Comparison of ENCODE assay signal across 15 cellular contexts in the genomic region with DNA sequence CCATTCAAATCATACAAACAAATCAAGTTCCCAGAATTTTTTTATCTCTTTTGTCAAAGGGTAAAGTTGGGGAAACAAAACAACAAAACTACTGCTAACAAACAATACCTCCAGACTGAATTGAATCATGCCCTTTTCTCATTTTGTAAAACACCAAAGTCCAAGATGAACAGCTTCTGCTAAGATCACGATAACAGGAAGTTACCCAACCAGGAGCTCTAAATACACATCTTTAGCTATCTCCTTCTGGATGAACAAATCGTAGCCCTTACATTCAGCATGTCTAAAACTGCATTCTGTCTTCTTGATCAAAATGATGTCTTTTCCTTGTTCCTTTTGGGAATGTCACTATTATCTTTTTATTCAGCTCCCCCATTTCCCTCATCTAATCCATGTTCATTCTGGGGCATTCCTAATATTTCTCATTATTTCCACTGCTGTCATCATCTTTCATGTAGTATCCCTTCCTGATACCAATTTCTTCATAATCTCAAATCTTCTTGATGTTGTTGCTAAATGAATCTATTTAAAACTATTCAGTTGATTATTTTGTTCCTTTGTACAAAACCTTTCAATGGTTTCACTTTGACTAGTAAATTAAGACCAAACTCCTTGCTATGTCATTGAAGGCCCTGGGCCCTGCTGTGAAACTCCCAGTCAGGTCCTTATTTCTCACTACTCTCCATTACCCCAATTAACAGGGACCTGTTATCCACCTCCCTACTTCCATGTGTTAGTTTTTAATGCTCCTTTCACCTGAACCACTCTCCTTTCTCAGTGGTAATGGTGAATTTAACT.
DNase-seq lines count a peak whose midpoint lies in the region; ATAC-seq and TF ChIP-seq lines count a peak whose summit lies in the region.
"Had no signal": no experiment of that assay in that cellular context is flagged by ENCODE, and none has a peak within 500 bp of the region (broad histone marks: within the 10 kb centered on the region; RNA-seq: fewer than 3 reads in every experiment).

No MANE protein-coding gene starts in this region.

- WGBS in ovary, 3 donors = 74 to 80% (median 75%) methylated on average over 2 of the region's 2 CpGs
- 85% methylated on average over 2 of the region's 2 CpGs for WGBS in prostate gland

- TF ChIP-seq CTCF in ovary (IDR thresholded peaks at IDR 0.05) (no peak), prostate gland (IDR thresholded peaks at IDR 0.05) (no peak)

- H3K27ac ChIP-seq in layer of hippocampus (ENCODE audit: low read depth, low read length) (peak overlapping the region; percentile 13), ovary (no peak overlapping the region), prostate gland (no peak overlapping the region)
- H3K27ac ChIP-seq: SK-N-MC had no signal

- no peaks in the 10 kb centered on the region for H3K27me3 Mint-ChIP-seq in natural killer cell treated with Interleukin-12 subunit alpha and Interleukin-12 subunit beta and Interleukin-15 and Interleukin-18, amount 100 ng/mL, for 72 hours

- H3K36me3 ChIP-seq in ovary (no peaks in the 10 kb centered on the region), prostate gland (no peaks in the 10 kb centered on the region)
- H3K36me3 ChIP-seq: HAP-1 had no signal

- peaks cover 0 to 3% of the 10 kb centered on the region in 2 donors for H3K4me1 Mint-ChIP-seq in natural killer cell treated with Interleukin-12 subunit alpha and Interleukin-12 subunit beta and Interleukin-15 and Interleukin-18, amount 100 ng/mL, for 72 hours (ENCODE audit: low read depth in 2 of 2)

- H3K4me1 ChIP-seq in ovary (ENCODE audit: insufficient read depth) (no peaks in the 10 kb centered on the region), prostate gland (replicated peaks) (no peaks in the 10 kb centered on the region)
- H3K4me1 ChIP-seq: HAP-1 had no signal

- TF ChIP-seq POLR2A in ovary (IDR thresholded peaks at IDR 0.05) (no peak), prostate gland (IDR thresholded peaks at IDR 0.05) (no peak)

- H3K36me3 Mint-ChIP-seq in natural killer cell treated with Interleukin-12 subunit alpha and Interleukin-12 subunit beta and Interleukin-15 and Interleukin-18, amount 100 ng/mL, for 72 hours = no peaks in the 10 kb centered on the region
- H3K36me3 Mint-ChIP-seq: naive thymus-derived CD8-positive, alpha-beta T cell had no signal

- H3K9me3 Mint-ChIP-seq in natural killer cell treated with Interleukin-12 subunit alpha and Interleukin-12 subunit beta and Interleukin-15 and Interleukin-18, amount 100 ng/mL, for 72 hours = peaks cover 12% of the 10 kb centered on the region

- no peak for TF ChIP-seq EP300 in ovary (IDR thresholded peaks at IDR 0.05)

- H3K4me3 ChIP-seq in ovary = no peak overlapping the region
- no peak overlapping the region for H3K4me3 ChIP-seq in prostate gland
- H3K4me3 ChIP-seq: HAP-1, SK-N-MC had no signal

- H3K27me3 ChIP-seq in layer of hippocampus (ENCODE audit: control insufficient read depth, insufficient read depth, low read length) (no peaks in the 10 kb centered on the region), ovary (no peaks in the 10 kb centered on the region), prostate gland (replicated peaks; ENCODE audit: insufficient read depth) (no peaks in the 10 kb centered on the region)

- no peak overlapping the region for H3K4me3 Mint-ChIP-seq in natural killer cell treated with Interleukin-12 subunit alpha and Interleukin-12 subunit beta and Interleukin-15 and Interleukin-18, amount 100 ng/mL, for 72 hours
- H3K4me3 Mint-ChIP-seq: naive thymus-derived CD8-positive, alpha-beta T cell had no signal

- ATAC-seq in GM18870 (IDR thresholded peaks at IDR 0.05; ENCODE audit: unreplicated experiment) (peak; percentile 31), HG02884 (IDR thresholded peaks at IDR 0.05; ENCODE audit: unreplicated experiment) (peak; percentile 48)
- no peak for ATAC-seq in natural killer cell treated with Interleukin-12 subunit alpha and Interleukin-12 subunit beta and Interleukin-15 and Interleukin-18, amount 100 ng/mL, for 72 hours
- ATAC-seq: naive thymus-derived CD8-positive, alpha-beta T cell had no signal

- intact Hi-C loops in ovary (cut with DNase I) (no loop called here), prostate gland (cut with DNase I) (no loop called here)

- H3K9me3 ChIP-seq in ovary (no peaks in the 10 kb centered on the region), prostate gland (no peaks in the 10 kb centered on the region)
- H3K9me3 ChIP-seq: HAP-1 had no signal

- H3K27ac Mint-ChIP-seq in natural killer cell treated with Interleukin-12 subunit alpha and Interleukin-12 subunit beta and Interleukin-15 and Interleukin-18, amount 100 ng/mL, for 72 hours = no peak overlapping the region
- H3K27ac Mint-ChIP-seq: naive thymus-derived CD8-positive, alpha-beta T cell had no signal

- DNase-seq in NOMO-1 treated with DMSO at 0.1 percent for 48 hours (lab: John Stamatoyannopoulos, UW; ENCODE audit: unreplicated experiment) (peak; percentile 61), ovary (no peak), SK-N-DZ (ENCODE audit: low spot score) (no peak), prostate gland (ENCODE audit: low spot score) (no peak)
- no peak for DNase-seq in natural killer cell treated with Interleukin-12 subunit alpha and Interleukin-12 subunit beta and Interleukin-15 and Interleukin-18, amount 100 ng/mL, for 72 hours (ENCODE audit: low spot score)
- DNase-seq: activated gamma-delta T cell; effector CD4-positive, alpha-beta T cell; naive thymus-derived CD8-positive, alpha-beta T cell; NCI-H2107; retina had no signal

Comparison
In these comparisons a context has a peak if more than half of its experiments do, and no peak if none do; other contexts are left out.
1. ATAC-seq: peak in GM18870 (single experiment) and HG02884 (single experiment); none in natural killer cell treated with Interleukin-12 subunit alpha and Interleukin-12 subunit beta and Interleukin-15 and Interleukin-18, amount 100 ng/mL, for 72 hours (0 of 2).